17 cellular contexts compared by ENCODE assay signal in genomic region chr9:87375397-87376073, GRCh38.
A peak's percentile ranks its signal among the peaks of the same experiment; 100 is the strongest.
DNase-seq lines count a peak whose midpoint lies in the region; ATAC-seq lines count a peak whose summit lies in the region.
"Had no signal": no experiment of that assay in that cellular context is flagged by ENCODE, and none has a peak within 500 bp of the region (broad histone marks: within the 10 kb centered on the region; RNA-seq: fewer than 3 reads in every experiment).

No MANE protein-coding gene starts in this region.

- no peak overlapping the region for H2BK120ac ChIP-seq in mesenchymal stem cell (ENCODE audit: low read depth, low read length)

- peaks cover 17% of the 10 kb centered on the region for H3K4me1 ChIP-seq in mesenchymal stem cell (ENCODE audit: control insufficient read depth, insufficient read depth, low read depth, low read length)
- H3K4me1 ChIP-seq: Peyer's patch, testis had no signal

- no peak overlapping the region for H4K91ac ChIP-seq in mesenchymal stem cell (ENCODE audit: low read length)

- H3K79me1 ChIP-seq in mesenchymal stem cell (replicated peaks; ENCODE audit: low read length, poor library complexity, severe bottlenecking): no peaks in the 10 kb centered on the region

- H2BK5ac ChIP-seq in mesenchymal stem cell (ENCODE audit: low read depth, low read length, poor library complexity, severe bottlenecking): peak overlapping the region; percentile 15

- peak; percentile 43 for DNase-seq in Ammon's horn (ENCODE audit: low spot score)
- DNase-seq in NCI-H2029 (lab: John Stamatoyannopoulos, UW): peak; percentile 26
- peak; percentile 16 for DNase-seq in cerebellar cortex (ENCODE audit: low spot score)
- no peak for DNase-seq in mesenchymal stem cell
- DNase-seq in cardiac septum (ENCODE audit: low spot score): no peak
- no peak for DNase-seq in germinal center (ENCODE audit: low spot score)
- DNase-seq in AML-193 (lab: John Stamatoyannopoulos, UW): no peak
- DNase-seq: activated CD4-positive, alpha-beta T cell treated with anti-CD3 and anti-CD28 coated beads for 4 hours; activated T-cell treated with anti-CD3 and anti-CD28 coated beads for 4 hours; mucosa of descending colon; NCI-H1105 treated with DMSO at 0.1 percent for 48 hours; NCI-H510A; Peyer's patch; T-helper 17 cell; testis had no signal

- no peak overlapping the region for H3K4ac ChIP-seq in mesenchymal stem cell (ENCODE audit: low read depth in 1 of 2, low read length in 2 of 2)

- H3K18ac ChIP-seq in mesenchymal stem cell (ENCODE audit: low read depth in 1 of 2, low read length in 2 of 2): no peak overlapping the region

- H3K27me3 ChIP-seq in mesenchymal stem cell (ENCODE audit: control insufficient read depth in 1 of 2, insufficient read depth in 1 of 2, low read length in 2 of 2): no peaks in the 10 kb centered on the region
- H3K27me3 ChIP-seq: Peyer's patch, testis had no signal

- H3K36me3 ChIP-seq in mesenchymal stem cell (ENCODE audit: control insufficient read depth in 1 of 2, insufficient read depth in 2 of 2, low read depth in 1 of 2, low read length in 2 of 2): no peaks in the 10 kb centered on the region
- H3K36me3 ChIP-seq: Peyer's patch had no signal

- intact Hi-C loops in cardiac septum (cut with DNase I): no loop called here

- H2BK15ac ChIP-seq in mesenchymal stem cell (ENCODE audit: low read depth, poor library complexity, severe bottlenecking): no peak overlapping the region

- 83% methylated on average over 6 of the region's 7 CpGs for WGBS in mesenchymal stem cell

- H3K4me2 ChIP-seq in mesenchymal stem cell (ENCODE audit: low read length, poor library complexity, severe bottlenecking): no peak overlapping the region

- no peak for ATAC-seq in HG03045 (IDR thresholded peaks at IDR 0.05; ENCODE audit: unreplicated experiment)
- ATAC-seq: mucosa of descending colon, T-helper 17 cell had no signal

- H3K14ac ChIP-seq in mesenchymal stem cell (ENCODE audit: low read length in 2 of 2): no peak overlapping the region

- peak overlapping the region; percentile 88 for H3K27ac ChIP-seq in mesenchymal stem cell (ENCODE audit: low read length, poor library complexity, severe bottlenecking)
- H3K27ac ChIP-seq: Peyer's patch, testis had no signal

- no peak overlapping the region for H3K4me3 ChIP-seq in mesenchymal stem cell (ENCODE audit: insufficient read depth in 1 of 2, low read depth in 1 of 2, low read length in 2 of 2)
- H3K4me3 ChIP-seq: coronary artery, mucosa of descending colon, Peyer's patch, testis had no signal

- no peaks in the 10 kb centered on the region for H3K9me3 ChIP-seq in mesenchymal stem cell (ENCODE audit: control insufficient read depth, low read length)
- H3K9me3 ChIP-seq: mucosa of descending colon, Peyer's patch, testis had no signal

- no peak overlapping the region for H2AFZ ChIP-seq in mesenchymal stem cell (ENCODE audit: low read depth, low read length)

- no peak overlapping the region for H4K8ac ChIP-seq in mesenchymal stem cell (ENCODE audit: low read length)

- no peak overlapping the region for H3K9ac ChIP-seq in mesenchymal stem cell (ENCODE audit: low read length)

- H2BK12ac ChIP-seq in mesenchymal stem cell (ENCODE audit: low read length in 2 of 2): no peak overlapping the region

- no peak overlapping the region for H3K23ac ChIP-seq in mesenchymal stem cell (ENCODE audit: low read length in 2 of 2)

- H2AK5ac ChIP-seq in mesenchymal stem cell (ENCODE audit: low read length, severe bottlenecking): peak overlapping the region; percentile 89

Comparison
In these comparisons a context has a peak if more than half of its experiments do, and no peak if none do; other contexts are left out.
1. DNase-seq: peak in Ammon's horn (single experiment), NCI-H2029 (single experiment) and cerebellar cortex (single experiment); none in mesenchymal stem cell (single experiment), cardiac septum (single experiment), germinal center (single experiment) and AML-193 (0 of 2).